9 cellular contexts compared by ENCODE assay signal in genomic region chr11:122634507-122634906, GRCh38. TPM values are rescaled to one million over a fixed set of nuclear protein-coding genes. Genes with fewer than 3 reads are reported as not detected.
DNase-seq lines count a peak whose midpoint lies in the region; FAIRE-seq and TF ChIP-seq lines count a peak whose summit lies in the region.
"Had no signal": no experiment of that assay in that cellular context is flagged by ENCODE, and none has a peak within 500 bp of the region (broad histone marks: within the 10 kb centered on the region; RNA-seq: fewer than 3 reads in every experiment).

No MANE protein-coding gene starts in this region.

- H3K4me3 ChIP-seq in fibroblast of mammary gland (ENCODE audit: control insufficient read depth, low read depth, low read length) = no peak overlapping the region
- H3K4me3 ChIP-seq in spleen = no peak overlapping the region
- H3K4me3 ChIP-seq in small intestine (ENCODE audit: low read depth in 1 of 2, low read length in 2 of 2) = no peak overlapping the region

- H3K36me3 ChIP-seq in spleen = no peaks in the 10 kb centered on the region
- H3K36me3 ChIP-seq in small intestine (ENCODE audit: control insufficient read depth in 2 of 2, insufficient read depth in 2 of 2, low read length in 2 of 2) = no peaks in the 10 kb centered on the region

- 57 to 86% (median 62%) methylated on average over 8 of the region's 8 CpGs for WGBS in spleen, 5 donors
- 35 to 53% (median 42%) methylated on average over 8 of the region's 8 CpGs for WGBS in small intestine, 3 donors

- no peak for TF ChIP-seq POLR2A in spleen (IDR thresholded peaks at IDR 0.05)

- no peak for TF ChIP-seq CTCF in fibroblast of mammary gland (conservative IDR thresholded peaks at IDR 0.05; ENCODE audit: control insufficient read depth, insufficient read depth, low read depth, low read length)
- no peak for TF ChIP-seq CTCF in spleen (IDR thresholded peaks at IDR 0.05 in 8 of 11, conservative IDR thresholded peaks at IDR 0.05 in 3 of 11)

- peaks cover 0 to 25% (median 11%) of the 10 kb centered on the region in 6 donors for H3K4me1 ChIP-seq in spleen
- H3K4me1 ChIP-seq in small intestine (ENCODE audit: control insufficient read depth in 2 of 2, insufficient read depth in 1 of 2, low read depth in 1 of 2, low read length in 1 of 2) = no peaks in the 10 kb centered on the region

- H3K9me3 ChIP-seq in spleen (no peaks in the 10 kb centered on the region), small intestine (ENCODE audit: control insufficient read depth, low read depth) (no peaks in the 10 kb centered on the region)

- FAIRE-seq in small intestine (lab: Jason Lieb, UNC) = no peak

- DNase-seq in NCI-H2029 (lab: John Stamatoyannopoulos, UW) (peak; percentile 32), NCI-H2029 treated with DMSO at 0.1 percent for 48 hours (lab: John Stamatoyannopoulos, UW) (no peak), NCI-H446 treated with DMSO at 0.1 percent for 48 hours (lab: John Stamatoyannopoulos, UW) (peak; percentile 57), fibroblast of mammary gland (ENCODE audit: low read depth) (peak; percentile 88), spleen (peak; percentile 77), midbrain (lab: John Stamatoyannopoulos, UW) (no peak), small intestine (no peak), NCI-H345 treated with DMSO at 0.1 percent for 48 hours (lab: John Stamatoyannopoulos, UW; ENCODE audit: unreplicated experiment) (no peak)
- DNase-seq: activated CD4-positive, alpha-beta T cell treated with anti-CD3 and anti-CD28 coated beads for 48 hours had no signal

- intact Hi-C loops in spleen (cut with DNase I; ENCODE audit: low total_unique reads) = loop anchor here (5.0 to 10.0 kb wide), 3 partner anchors 123 to 218 kb away; no protein-coding TSS in a partner anchor

- H3K27ac ChIP-seq in spleen (no peak overlapping the region), small intestine (ENCODE audit: low read depth in 1 of 2, low read length in 1 of 2) (no peak overlapping the region)

- H3K27me3 ChIP-seq in spleen (replicated peaks in 1 of 7) = peaks cover 0 to 5% (median 0%) of the 10 kb centered on the region in 7 donors
- H3K27me3 ChIP-seq in small intestine (ENCODE audit: control insufficient read depth in 2 of 2, insufficient read depth in 2 of 2, low read length in 2 of 2) = no peaks in the 10 kb centered on the region

RNA-seq across cellular contexts. Expression of gene UBASH3B, which starts 21.0 kb away (rescaled TPM):
- total RNA-seq in spleen = 100 to 1,000 TPM in 4 of 7 donors, 10 to 100 TPM in 3; 68.2 to 190 (median 156) TPM
- polyA plus RNA-seq in spleen = 10 to 100 TPM in 1 of 3 donors, 1 to 10 TPM in 2; 4.4 to 17.8 (median 6.7) TPM
- polyA plus RNA-seq in small intestine = 1 to 10 TPM in 1 of 3 donors, under 1 TPM in 2; 0.89 to 1.1 (median 0.95) TPM

Comparison
In these comparisons a context has a peak if more than half of its experiments do, and no peak if none do; other contexts are left out.
1. DNase-seq: peak in NCI-H2029 (single experiment), NCI-H446 treated with DMSO at 0.1 percent for 48 hours (single experiment), fibroblast of mammary gland (single experiment) and spleen (single experiment); none in NCI-H2029 treated with DMSO at 0.1 percent for 48 hours (single experiment), midbrain (single experiment), small intestine (single experiment) and NCI-H345 treated with DMSO at 0.1 percent for 48 hours (single experiment).